In genomic region chr1:239457491-239458488, GRCh38 we compare ENCODE assay signal across 11 cellular contexts.
DNase-seq lines count a peak whose midpoint lies in the region; ATAC-seq and TF ChIP-seq lines count a peak whose summit lies in the region.
"Had no signal": no experiment of that assay in that cellular context is flagged by ENCODE, and none has a peak within 500 bp of the region (broad histone marks: within the 10 kb centered on the region; RNA-seq: fewer than 3 reads in every experiment).

No MANE protein-coding gene starts in this region.

- H3K27me3 Mint-ChIP-seq in activated CD8-positive, alpha-beta T cell treated with anti-CD3 and anti-CD28 coated beads, Interleukin-2, amount 10 ng/mL, durations not matched to agents 7 days and 5 days (ENCODE audit: low read depth), result no peaks in the 10 kb centered on the region
- no peaks in the 10 kb centered on the region for H3K27me3 Mint-ChIP-seq in neural progenitor cell (ENCODE audit: insufficient read depth, low read depth)

- TF ChIP-seq CTCF in neural progenitor cell (IDR thresholded peaks at IDR 0.05), result no peak
- no peak for TF ChIP-seq CTCF in GM10248 (IDR thresholded peaks at IDR 0.05; ENCODE audit: control extremely low read depth, extremely low read depth, low read depth, missing control alignments)
- no peak for TF ChIP-seq CTCF in Peyer's patch (IDR thresholded peaks at IDR 0.05)

- peaks cover 7% of the 10 kb centered on the region for H3K9me3 Mint-ChIP-seq in activated CD8-positive, alpha-beta T cell treated with anti-CD3 and anti-CD28 coated beads, Interleukin-2, amount 10 ng/mL, durations not matched to agents 7 days and 5 days (ENCODE audit: insufficient read depth)
- no peaks in the 10 kb centered on the region for H3K9me3 Mint-ChIP-seq in neural progenitor cell

- H2AFZ ChIP-seq in neural progenitor cell (replicated peaks), result no peak overlapping the region

- peak overlapping the region; percentile 44 for H3K4me3 Mint-ChIP-seq in activated CD8-positive, alpha-beta T cell treated with anti-CD3 and anti-CD28 coated beads, Interleukin-2, amount 10 ng/mL, durations not matched to agents 7 days and 5 days
- no peak overlapping the region for H3K4me3 Mint-ChIP-seq in neural progenitor cell

- H3K9me3 ChIP-seq in neural progenitor cell (ENCODE audit: low read depth) (no peaks in the 10 kb centered on the region), Peyer's patch (no peaks in the 10 kb centered on the region)

- no peaks in the 10 kb centered on the region for H3K36me3 Mint-ChIP-seq in activated CD8-positive, alpha-beta T cell treated with anti-CD3 and anti-CD28 coated beads, Interleukin-2, amount 10 ng/mL, durations not matched to agents 7 days and 5 days (ENCODE audit: low read depth)
- H3K36me3 Mint-ChIP-seq in neural progenitor cell, result no peaks in the 10 kb centered on the region

- H3K27ac ChIP-seq in neural progenitor cell (no peak overlapping the region), Peyer's patch (no peak overlapping the region)

- H3K4me1 ChIP-seq in neural progenitor cell (no peaks in the 10 kb centered on the region), Peyer's patch (no peaks in the 10 kb centered on the region)

- H3K9ac ChIP-seq in neural progenitor cell, result no peak overlapping the region

- ATAC-seq in GM19395 (IDR thresholded peaks at IDR 0.05; ENCODE audit: unreplicated experiment) (peak; percentile 75), HG03066 (IDR thresholded peaks at IDR 0.05; ENCODE audit: low read depth, unreplicated experiment) (peak; percentile 35), GM19324 (IDR thresholded peaks at IDR 0.05; ENCODE audit: low FRiP score, unreplicated experiment) (no peak)
- ATAC-seq in activated CD8-positive, alpha-beta T cell treated with anti-CD3 and anti-CD28 coated beads, Interleukin-2, amount 10 ng/mL, durations not matched to agents 7 days and 5 days, result no peak

- H3K36me3 ChIP-seq in neural progenitor cell, result no peaks in the 10 kb centered on the region
- no peaks in the 10 kb centered on the region for H3K36me3 ChIP-seq in Peyer's patch

- H4K20me1 ChIP-seq in neural progenitor cell (ENCODE audit: low read depth), result no peaks in the 10 kb centered on the region

- CTCF ChIA-PET in activated CD8-positive, alpha-beta T cell treated with anti-CD3 and anti-CD28 coated beads, Interleukin-2, amount 10 ng/mL, durations not matched to agents 7 days and 5 days (lab: Charles Lee), result no interaction called here
- CTCF ChIA-PET in GM10248 (lab: Yijun Ruan, JAX), result no interaction called here

- POLR2A ChIA-PET in activated CD8-positive, alpha-beta T cell treated with anti-CD3 and anti-CD28 coated beads, Interleukin-2, amount 10 ng/mL, durations not matched to agents 7 days and 5 days (lab: Charles Lee), result no interaction called here
- POLR2A ChIA-PET in GM10248 (lab: Yijun Ruan, JAX), result no interaction called here

- no peaks in the 10 kb centered on the region for H3F3A ChIP-seq in neural progenitor cell (ENCODE audit: low read depth)

- H3K27me3 ChIP-seq in neural progenitor cell, result no peaks in the 10 kb centered on the region
- H3K27me3 ChIP-seq in Peyer's patch, result no peaks in the 10 kb centered on the region

- no peak overlapping the region for H3K4me3 ChIP-seq in neural progenitor cell
- H3K4me3 ChIP-seq in Peyer's patch, result no peak overlapping the region

- no peak overlapping the region for H3K27ac Mint-ChIP-seq in activated CD8-positive, alpha-beta T cell treated with anti-CD3 and anti-CD28 coated beads, Interleukin-2, amount 10 ng/mL, durations not matched to agents 7 days and 5 days
- H3K27ac Mint-ChIP-seq in neural progenitor cell, result no peak overlapping the region

- TF ChIP-seq POLR2A in Peyer's patch (IDR thresholded peaks at IDR 0.05), result no peak

- peak; percentile 9 for DNase-seq in Daoy (ENCODE audit: low read depth)
- DNase-seq in activated CD8-positive, alpha-beta T cell treated with anti-CD3 and anti-CD28 coated beads, Interleukin-2, amount 10 ng/mL, durations not matched to agents 7 days and 5 days, result no peak
- DNase-seq in neural progenitor cell (ENCODE audit: low spot score), result no peak
- no peak for DNase-seq in GM10248 (ENCODE audit: extremely low spot score)
- no peak for DNase-seq in Peyer's patch
- DNase-seq: hippocampal formation, mesenchymal stem cell, NCI-H345 had no signal

- no peaks in the 10 kb centered on the region for H3K79me2 ChIP-seq in neural progenitor cell (ENCODE audit: low read depth)

- H3K4me1 Mint-ChIP-seq in activated CD8-positive, alpha-beta T cell treated with anti-CD3 and anti-CD28 coated beads, Interleukin-2, amount 10 ng/mL, durations not matched to agents 7 days and 5 days (ENCODE audit: low read depth), result peaks cover 1% of the 10 kb centered on the region
- H3K4me1 Mint-ChIP-seq in neural progenitor cell, result no peaks in the 10 kb centered on the region

- no peak overlapping the region for H3K4me2 ChIP-seq in neural progenitor cell

Comparison
In these comparisons a context has a peak if more than half of its experiments do, and no peak if none do; other contexts are left out.
1. ATAC-seq: peak in GM19395 (single experiment) and HG03066 (single experiment); none in activated CD8-positive, alpha-beta T cell treated with anti-CD3 and anti-CD28 coated beads, Interleukin-2, amount 10 ng/mL, durations not matched to agents 7 days and 5 days (single experiment) and GM19324 (single experiment).